Comparison of ENCODE assay signal across 8 cellular contexts in genomic region chr19:42268704-42269517, GRCh38. TPM values are rescaled to one million over a fixed set of nuclear protein-coding genes. Genes with fewer than 3 reads are reported as not detected.
DNase-seq lines count a peak whose midpoint lies in the region; ATAC-seq, FAIRE-seq and TF ChIP-seq lines count a peak whose summit lies in the region.

Gene CIC (plus strand): TSS chr19:42269252. CDS start chr19:42271784, 2,532 bp downstream.

- peak; percentile 83 for ATAC-seq in GM19328 (IDR thresholded peaks at IDR 0.05; ENCODE audit: unreplicated experiment)
- ATAC-seq in HG03469 (IDR thresholded peaks at IDR 0.05; ENCODE audit: unreplicated experiment), result peak; percentile 46

- DNase-seq in Ammon's horn (ENCODE audit: low spot score), result peak; percentile 100
- peak; percentile 100 for DNase-seq in NCI-H526 (lab: John Stamatoyannopoulos, UW)
- peak; percentile 99 for DNase-seq in activated CD4-positive, alpha-beta T cell treated with anti-CD3 and anti-CD28 coated beads for 48 hours
- DNase-seq in kidney, result peak; percentile 100
- peak; percentile 100 for DNase-seq in stimulated activated CD4-positive, alpha-beta T cell treated with anti-CD3 and anti-CD28 coated beads, Interleukin-15, amount 100 ng/mL, for 24 hours

- intact Hi-C loops in kidney (cut with DNase I), result no loop called here

- H3K9me3 ChIP-seq in kidney (ENCODE audit: control insufficient read depth in 1 of 2, low read length in 2 of 2), result no peaks in the 10 kb centered on the region

- H3K27ac ChIP-seq in cingulate gyrus (ENCODE audit: low read depth, low read length) (peak within 1 kb of the TSS; percentile 99), kidney (ENCODE audit: low read depth in 2 of 2, low read length in 2 of 2) (peak within 1 kb of the TSS; percentile 99)

- TF ChIP-seq CTCF in kidney (IDR thresholded peaks at IDR 0.05; ENCODE audit: borderline replicate concordance, extremely low read depth, insufficient read depth), result no peak

- H3K4me3 ChIP-seq in kidney (ENCODE audit: low read length in 2 of 2), result peak within 1 kb of the TSS; percentile 83 to 91

- peaks cover 3 to 8% of the 10 kb centered on the region in 2 donors for H3K36me3 ChIP-seq in kidney (ENCODE audit: control insufficient read depth in 1 of 2, insufficient read depth in 2 of 2, low read length in 2 of 2)

- H3K9ac ChIP-seq in kidney (ENCODE audit: low read length in 2 of 2), result peak within 1 kb of the TSS; percentile 95 to 97

- FAIRE-seq in kidney (lab: Jason Lieb, UNC), result peak; percentile 99

- peaks cover 12 to 21% of the 10 kb centered on the region in 2 donors for H3K4me1 ChIP-seq in kidney (ENCODE audit: control insufficient read depth in 1 of 2, insufficient read depth in 1 of 2, low read depth in 1 of 2, low read length in 2 of 2)

RNA-seq across cellular contexts. Expression of gene CIC, which starts in this region (rescaled TPM):
- 90.9 TPM for total RNA-seq in kidney
- 18.8 TPM for polyA plus RNA-seq in kidney (ENCODE audit: insufficient read depth, low read depth, low replicate concordance)

Comparison
In these comparisons a context has a peak if more than half of its experiments do, and no peak if none do; other contexts are left out.
1. Peak in every context shown above with its lines: DNase-seq, ATAC-seq, H3K4me3 ChIP-seq and H3K27ac ChIP-seq.